Comparison of ENCODE assay signal across 9 cellular contexts in genomic region chr13:106493569-106493968, GRCh38. TPM values are rescaled to one million over a fixed set of nuclear protein-coding genes. Genes with fewer than 3 reads are reported as not detected.
DNase-seq lines count a peak whose midpoint lies in the region; ATAC-seq and TF ChIP-seq lines count a peak whose summit lies in the region.
"Had no signal": no experiment of that assay in that cellular context is flagged by ENCODE, and none has a peak within 500 bp of the region (broad histone marks: within the 10 kb centered on the region; RNA-seq: fewer than 3 reads in every experiment).

No MANE protein-coding gene starts in this region.

- H3K4me3 Mint-ChIP-seq in CD4-positive, alpha-beta T cell, result no peak overlapping the region

- no peaks in the 10 kb centered on the region for H3K9me3 Mint-ChIP-seq in CD4-positive, alpha-beta T cell

- POLR2A ChIA-PET in CD4-positive, alpha-beta T cell (lab: Charles Lee), result interaction anchor here (0.6 to 2.0 kb wide), 2 partner anchors 21 to 42 kb away, joined by 3 to 5 read pairs; partner anchors contain the start of gene EFNB2

- peaks cover 34% of the 10 kb centered on the region for H3K27me3 ChIP-seq in CD4-positive, alpha-beta T cell (ENCODE audit: control insufficient read depth, insufficient read depth, low read length)

- H3K36me3 Mint-ChIP-seq in CD4-positive, alpha-beta T cell (ENCODE audit: low read depth), result no peaks in the 10 kb centered on the region

- intact Hi-C loops in CD4-positive, alpha-beta T cell (cut with DNase I, micrococcal nuclease), result no loop called here

- peaks cover 82% of the 10 kb centered on the region for H3K27me3 Mint-ChIP-seq in CD4-positive, alpha-beta T cell

- ATAC-seq in CD4-positive, alpha-beta T cell (ENCODE audit: poor library complexity), result peak; percentile 43
- ATAC-seq in GM19463 (IDR thresholded peaks at IDR 0.05; ENCODE audit: unreplicated experiment) (peak; percentile 82), HG03378 (IDR thresholded peaks at IDR 0.05; ENCODE audit: unreplicated experiment) (peak; percentile 96), esophagus mucosa (peak; percentile 17)

- peaks cover 26% of the 10 kb centered on the region for H3K4me1 Mint-ChIP-seq in CD4-positive, alpha-beta T cell (ENCODE audit: low read depth)

- no peak overlapping the region for H3K27ac Mint-ChIP-seq in CD4-positive, alpha-beta T cell

- H3K27ac ChIP-seq in CD4-positive, alpha-beta T cell (ENCODE audit: low read depth, low read length), result no peak overlapping the region

- no peak for DNase-seq in CD4-positive, alpha-beta T cell
- DNase-seq in NCI-H1930 (lab: John Stamatoyannopoulos, UW), result no peak
- no peak for DNase-seq in dermis blood vessel endothelial cell
- no peak for DNase-seq in NK-92 (lab: John Stamatoyannopoulos, UW; ENCODE audit: unreplicated experiment)
- no peak for DNase-seq in cerebellar cortex (ENCODE audit: low spot score)
- DNase-seq: NCI-H146 had no signal

- CTCF ChIA-PET in CD4-positive, alpha-beta T cell (lab: Charles Lee), result no interaction called here

- no peaks in the 10 kb centered on the region for H3K9me3 ChIP-seq in CD4-positive, alpha-beta T cell (ENCODE audit: control insufficient read depth, low read length)

- TF ChIP-seq CTCF in CD4-positive, alpha-beta T cell (IDR thresholded peaks at IDR 0.05), result no peak

RNA-seq across cellular contexts. Expression of gene EFNB2, which starts 41.9 kb away (rescaled TPM):
- total RNA-seq in CD4-positive, alpha-beta T cell, result under 1 TPM; 0.20 to 0.36 TPM
- 16.8 TPM for total RNA-seq in esophagus mucosa
- total RNA-seq in dermis blood vessel endothelial cell, result 60.1 and 121 TPM in 2 replicates

Comparison
In these comparisons a context has a peak if more than half of its experiments do, and no peak if none do; other contexts are left out.
1. ATAC-seq: peak in every context shown above with its lines; median percentile 96 in HG03378; 82 in GM19463; 43 in CD4-positive, alpha-beta T cell; 17 in esophagus mucosa.
2. RNA of gene EFNB2, which starts 41.9 kb away (total RNA-seq): 60.1 to 121 TPM in dermis blood vessel endothelial cell and 16.8 TPM in esophagus mucosa (single experiment); 0.20 to 0.36 TPM in CD4-positive, alpha-beta T cell; every median in the first group is over 10 times any median in the second.